7 cellular contexts compared by ENCODE assay signal in genomic region chr6:149271348-149272340, GRCh38. TPM values are rescaled to one million over a fixed set of nuclear protein-coding genes. Genes with fewer than 3 reads are reported as not detected.
DNase-seq lines count a peak whose midpoint lies in the region; ATAC-seq and TF ChIP-seq lines count a peak whose summit lies in the region.

No MANE protein-coding gene starts in this region.

- H3K79me1 ChIP-seq in mesenchymal stem cell (replicated peaks; ENCODE audit: low read length, poor library complexity, severe bottlenecking), result no peaks in the 10 kb centered on the region

- H4K8ac ChIP-seq in mesenchymal stem cell (ENCODE audit: low read length), result no peak overlapping the region

- H2BK15ac ChIP-seq in mesenchymal stem cell (ENCODE audit: low read depth, poor library complexity, severe bottlenecking), result no peak overlapping the region

- TF ChIP-seq CTCF in gastroesophageal sphincter (IDR thresholded peaks at IDR 0.05), result no peak

- no peak overlapping the region for H2AFZ ChIP-seq in mesenchymal stem cell (ENCODE audit: low read depth, low read length)

- TF ChIP-seq EP300 in gastroesophageal sphincter (IDR thresholded peaks at IDR 0.05), result no peak

- no peak overlapping the region for H2AK5ac ChIP-seq in mesenchymal stem cell (ENCODE audit: low read length, severe bottlenecking)

- H3K4me3 ChIP-seq in mesenchymal stem cell (ENCODE audit: insufficient read depth in 1 of 2, low read depth in 1 of 2, low read length in 2 of 2) (no peak overlapping the region), gastroesophageal sphincter (no peak overlapping the region)

- H3K4me2 ChIP-seq in mesenchymal stem cell (ENCODE audit: low read length, poor library complexity, severe bottlenecking), result no peak overlapping the region

- no peak overlapping the region for H3K14ac ChIP-seq in mesenchymal stem cell (ENCODE audit: low read length in 2 of 2)

- no peak overlapping the region for H3K23ac ChIP-seq in mesenchymal stem cell (ENCODE audit: low read length in 2 of 2)

- no peak overlapping the region for H3K9ac ChIP-seq in mesenchymal stem cell (ENCODE audit: low read length)

- no peak overlapping the region for H4K91ac ChIP-seq in mesenchymal stem cell (ENCODE audit: low read length)

- ATAC-seq in GM19455 (IDR thresholded peaks at IDR 0.05; ENCODE audit: unreplicated experiment) (peak; percentile 45), HG03432 (IDR thresholded peaks at IDR 0.05; ENCODE audit: unreplicated experiment) (peak; percentile 66), gastroesophageal sphincter (no peak)

- WGBS in mesenchymal stem cell, result 88% methylated on average over 6 of the region's 8 CpGs
- 73 to 78% methylated on average over 7 to 8 of the region's 8 CpGs for WGBS in gastroesophageal sphincter (ENCODE audit: low coverage in 1 of 2), 2 donors

- H3K18ac ChIP-seq in mesenchymal stem cell (ENCODE audit: low read depth in 1 of 2, low read length in 2 of 2), result no peak overlapping the region

- no peak overlapping the region for H2BK120ac ChIP-seq in mesenchymal stem cell (ENCODE audit: low read depth, low read length)

- no peak overlapping the region for H3K4ac ChIP-seq in mesenchymal stem cell (ENCODE audit: low read depth in 1 of 2, low read length in 2 of 2)

- no peaks in the 10 kb centered on the region for H3K36me3 ChIP-seq in mesenchymal stem cell (ENCODE audit: control insufficient read depth in 1 of 2, insufficient read depth in 2 of 2, low read depth in 1 of 2, low read length in 2 of 2)
- no peaks in the 10 kb centered on the region for H3K36me3 ChIP-seq in gastroesophageal sphincter

- H3K27me3 ChIP-seq in mesenchymal stem cell (ENCODE audit: control insufficient read depth in 1 of 2, insufficient read depth in 1 of 2, low read length in 2 of 2), result peaks cover 0 to 10% of the 10 kb centered on the region in 2 experiments
- H3K27me3 ChIP-seq in gastroesophageal sphincter, result no peaks in the 10 kb centered on the region

- H3K27ac ChIP-seq in mesenchymal stem cell (ENCODE audit: low read length, poor library complexity, severe bottlenecking) (no peak overlapping the region), gastroesophageal sphincter (no peak overlapping the region)

- H3K4me1 ChIP-seq in mesenchymal stem cell (ENCODE audit: control insufficient read depth, insufficient read depth, low read depth, low read length) (no peaks in the 10 kb centered on the region), gastroesophageal sphincter (no peaks in the 10 kb centered on the region)

- no peak overlapping the region for H2BK12ac ChIP-seq in mesenchymal stem cell (ENCODE audit: low read length in 2 of 2)

- no peak overlapping the region for H2BK5ac ChIP-seq in mesenchymal stem cell (ENCODE audit: low read depth, low read length, poor library complexity, severe bottlenecking)

- no peak for TF ChIP-seq POLR2A in gastroesophageal sphincter (IDR thresholded peaks at IDR 0.05)

- peaks cover 5% of the 10 kb centered on the region for H3K9me3 ChIP-seq in mesenchymal stem cell (ENCODE audit: control insufficient read depth, low read length)
- peaks cover 0 to 6% (median 0%) of the 10 kb centered on the region in 3 donors for H3K9me3 ChIP-seq in gastroesophageal sphincter

- peak; percentile 74 to 80 for DNase-seq in activated CD8-positive, alpha-beta memory T cell treated with anti-CD3 and anti-CD28 coated beads for 4 hours (ENCODE audit: low read depth in 2 of 2)
- DNase-seq in mesenchymal stem cell (peak; percentile 35), mesenteric fat pad (ENCODE audit: low spot score) (no peak), NCI-H146 (lab: John Stamatoyannopoulos, UW) (no peak)

RNA-seq across cellular contexts. Expression of gene TAB2, which starts 45.9 kb away (rescaled TPM):
- polyA plus RNA-seq in mesenchymal stem cell (2013, experiment 1 of 2), result 46.0 TPM
- polyA plus RNA-seq in mesenchymal stem cell (2013, experiment 2 of 2), result 46.8 TPM
- total RNA-seq in mesenteric fat pad (58.3 TPM), gastroesophageal sphincter (100 to 1,000 TPM in 2 of 4 donors, 10 to 100 TPM in 2; 69.5 to 111 (median 97.0) TPM)

Comparison
In these comparisons a context has a peak if more than half of its experiments do, and no peak if none do; other contexts are left out.
1. DNase-seq: peak in activated CD8-positive, alpha-beta memory T cell treated with anti-CD3 and anti-CD28 coated beads for 4 hours (2 of 2) and mesenchymal stem cell (single experiment); none in mesenteric fat pad (single experiment) and NCI-H146 (single experiment).